Comparison of ENCODE assay signal across 20 cellular contexts in genomic region chr2:226585130-226585561, GRCh38.
"Had no signal": no experiment of that assay in that cellular context is flagged by ENCODE, and none has a peak within 500 bp of the region (broad histone marks: within the 10 kb centered on the region; RNA-seq: fewer than 3 reads in every experiment).

No MANE protein-coding gene starts in this region.

- H3K4me1 Mint-ChIP-seq: activated CD4-positive, alpha-beta memory T cell treated with anti-CD3 and anti-CD28 coated beads, Interleukin-2, amount 10 ng/mL, durations not matched to agents 7 days and 5 days; activated CD8-positive, alpha-beta memory T cell treated with anti-CD3 and anti-CD28 coated beads, Interleukin-2, amount 10 ng/mL, durations not matched to agents 7 days and 5 days had no signal

- H3K4me1 ChIP-seq: body of pancreas, lower lobe of right lung, suprapubic skin had no signal

- H3K27ac Mint-ChIP-seq: activated CD4-positive, alpha-beta memory T cell treated with anti-CD3 and anti-CD28 coated beads, Interleukin-2, amount 10 ng/mL, durations not matched to agents 7 days and 5 days; activated CD8-positive, alpha-beta memory T cell treated with anti-CD3 and anti-CD28 coated beads, Interleukin-2, amount 10 ng/mL, durations not matched to agents 7 days and 5 days; activated naive CD8-positive, alpha-beta T cell; mesothelial cell of epicardium; nephron progenitor cell; stimulated activated naive CD8-positive, alpha-beta T cell treated with anti-CD3 and anti-CD28 coated beads, Interleukin-15, Interleukin-2, amounts not matched to agents 100 ng/mL and 50 ng/mL, for 24 hours; WTC11 had no signal

- H3K27ac ChIP-seq: body of pancreas, foreskin keratinocyte, lower lobe of right lung, right atrium auricular region, suprapubic skin had no signal

- FAIRE-seq: small intestine had no signal

- H2AFZ ChIP-seq: hepatocyte had no signal

- H3K4me2 ChIP-seq: hepatocyte had no signal

- H3K36me3 Mint-ChIP-seq: activated CD8-positive, alpha-beta memory T cell treated with anti-CD3 and anti-CD28 coated beads, Interleukin-2, amount 10 ng/mL, durations not matched to agents 7 days and 5 days; activated naive CD8-positive, alpha-beta T cell; mesothelial cell of epicardium; WTC11 had no signal

- H3K79me2 ChIP-seq: hepatocyte had no signal

- H3K27me3 ChIP-seq: body of pancreas, foreskin keratinocyte, hepatocyte, right atrium auricular region, suprapubic skin had no signal

- ATAC-seq: activated CD8-positive, alpha-beta memory T cell treated with anti-CD3 and anti-CD28 coated beads, Interleukin-2, amount 10 ng/mL, durations not matched to agents 7 days and 5 days; body of pancreas; foreskin keratinocyte; lower lobe of right lung; WTC11 had no signal

- H3K4me3 Mint-ChIP-seq: activated CD4-positive, alpha-beta memory T cell treated with anti-CD3 and anti-CD28 coated beads, Interleukin-2, amount 10 ng/mL, durations not matched to agents 7 days and 5 days; activated CD8-positive, alpha-beta memory T cell treated with anti-CD3 and anti-CD28 coated beads, Interleukin-2, amount 10 ng/mL, durations not matched to agents 7 days and 5 days; activated naive CD8-positive, alpha-beta T cell; mesothelial cell of epicardium; nephron progenitor cell; stimulated activated naive CD8-positive, alpha-beta T cell treated with anti-CD3 and anti-CD28 coated beads, Interleukin-15, Interleukin-2, amounts not matched to agents 100 ng/mL and 50 ng/mL, for 24 hours; WTC11 had no signal

- DNase-seq: activated CD4-positive, alpha-beta memory T cell treated with anti-CD3 and anti-CD28 coated beads, Interleukin-2, amount 10 ng/mL, durations not matched to agents 7 days and 5 days; activated CD4-positive, alpha-beta T cell treated with anti-CD3 and anti-CD28 coated beads for 4 hours; activated CD8-positive, alpha-beta memory T cell treated with anti-CD3 and anti-CD28 coated beads, Interleukin-2, amount 10 ng/mL, durations not matched to agents 7 days and 5 days; body of pancreas; foreskin keratinocyte; lower lobe of right lung; nephron progenitor cell; occipital lobe; small intestine; stimulated activated CD4-positive, alpha-beta T cell treated with anti-CD3 and anti-CD28 coated beads, Interleukin-15, amount 100 ng/mL, for 24 hours; stimulated activated CD4-positive, alpha-beta T cell treated with anti-CD3 and anti-CD28 coated beads, Interleukin-2, amount 100 ng/mL, for 48 hours; SW 1271; trophoblast cell had no signal

- H3K36me3 ChIP-seq: lower lobe of right lung, right atrium auricular region, suprapubic skin had no signal

- H3K4me3 ChIP-seq: body of pancreas, hepatocyte, lower lobe of right lung, right atrium auricular region, suprapubic skin had no signal

- H3K9me3 Mint-ChIP-seq: activated CD4-positive, alpha-beta memory T cell treated with anti-CD3 and anti-CD28 coated beads, Interleukin-2, amount 10 ng/mL, durations not matched to agents 7 days and 5 days; stimulated activated naive CD8-positive, alpha-beta T cell treated with anti-CD3 and anti-CD28 coated beads, Interleukin-15, Interleukin-2, amounts not matched to agents 100 ng/mL and 50 ng/mL, for 24 hours had no signal

- H3K9me3 ChIP-seq: body of pancreas had no signal
